In genomic region chr14:53192023-53192422, GRCh38 we compare ENCODE assay signal across 18 cellular contexts.
"Had no signal": no experiment of that assay in that cellular context is flagged by ENCODE, and none has a peak within 500 bp of the region (broad histone marks: within the 10 kb centered on the region; RNA-seq: fewer than 3 reads in every experiment).

No MANE protein-coding gene starts in this region.

- H3K9me3 ChIP-seq: colonic mucosa, spleen, tibial artery, vagina had no signal

- H3K36me3 ChIP-seq: colonic mucosa, spleen, tibial artery, vagina had no signal

- H3K4me1 ChIP-seq: colonic mucosa, foreskin keratinocyte, spleen, tibial artery, vagina had no signal

- H3K27me3 ChIP-seq: colonic mucosa, spleen, tibial artery, vagina had no signal

- H3K4me3 ChIP-seq: colonic mucosa, spleen, tibial artery, vagina had no signal

- H3K27ac ChIP-seq: colonic mucosa, foreskin keratinocyte, spleen, tibial artery, vagina had no signal

- ATAC-seq: activated CD8-positive, alpha-beta T cell treated with anti-CD3 and anti-CD28 coated beads, Interleukin-2, amount 10 ng/mL, durations not matched to agents 7 days and 5 days; esophagus mucosa; foreskin keratinocyte; right cardiac atrium had no signal

- DNase-seq: activated CD4-positive, alpha-beta T cell treated with anti-CD3 and anti-CD28 coated beads, Interleukin-2, amount 10 ng/mL, durations not matched to agents 24 days and 14 days; activated CD4-positive, CD25-positive, alpha-beta regulatory T cell; activated CD8-positive, alpha-beta memory T cell treated with anti-CD3 and anti-CD28 coated beads, Interleukin-2, amount 50 U/mL, for 4 hours; activated CD8-positive, alpha-beta T cell treated with anti-CD3 and anti-CD28 coated beads, Interleukin-2, amount 10 ng/mL, durations not matched to agents 7 days and 5 days; activated naive CD4-positive, alpha-beta T cell treated with Interleukin-2 at 50 U/mL for 16 hours; caudate nucleus; colonic mucosa; foreskin keratinocyte; glutamatergic neuron; hypothalamus; kidney glomerular epithelial cell; occipital lobe; right cardiac atrium; spleen; T-helper 2 cell; tibial artery had no signal
